In genomic region chr13:23683084-23683483, GRCh38 we compare ENCODE assay signal across 1 cellular context.
TF ChIP-seq lines count a peak whose summit lies in the region.

No MANE protein-coding gene starts in this region.

TF ChIP-seq in IMR-90, 13 proteins besides CTCF, POLR2A, EP300 and RAD21 (continued from another document):
- TF ChIP-seq USF2 (IDR thresholded peaks at IDR 0.05; ENCODE audit: low read depth, low read length) (no peak), FOS (IDR thresholded peaks at IDR 0.05; ENCODE audit: low read depth, low read length) (no peak), CEBPB (IDR thresholded peaks at IDR 0.05; ENCODE audit: low read depth, low read length) (no peak), RCOR1 (IDR thresholded peaks at IDR 0.05; ENCODE audit: insufficient replicate concordance, low read length) (no peak), ELK1 (IDR thresholded peaks at IDR 0.05; ENCODE audit: borderline replicate concordance, low read depth, low read length) (no peak), BHLHE40 (IDR thresholded peaks at IDR 0.05; ENCODE audit: low read depth, low read length) (no peak), RFX5 (IDR thresholded peaks at IDR 0.05; ENCODE audit: low read depth, low read length) (no peak), NFE2L2 (IDR thresholded peaks at IDR 0.05; ENCODE audit: low read depth, low read length) (no peak), MAFK (IDR thresholded peaks at IDR 0.05; ENCODE audit: low read depth, low read length) (no peak), MAZ (IDR thresholded peaks at IDR 0.05; ENCODE audit: borderline replicate concordance, low read depth, low read length) (no peak), CHD1 (IDR thresholded peaks at IDR 0.05; ENCODE audit: low read depth, low read length) (no peak)
TF ChIP-seq in IMR-90: peak in this region for 0.
